ENCODE assay signal across 8 cellular contexts in genomic region chr7:128425851-128426250, GRCh38. TPM values are rescaled to one million over a fixed set of nuclear protein-coding genes. Genes with fewer than 3 reads are reported as not detected.
DNase-seq lines count a peak whose midpoint lies in the region; ATAC-seq and TF ChIP-seq lines count a peak whose summit lies in the region.

No MANE protein-coding gene starts in this region.

- H3K27me3 Mint-ChIP-seq in activated CD4-positive, alpha-beta T cell treated with anti-CD3 and anti-CD28 coated beads, Interleukin-2, amount 10 ng/mL, durations not matched to agents 7 days and 5 days: peaks cover 7% of the 10 kb centered on the region
- H3K27me3 Mint-ChIP-seq in memory B cell: peaks cover 3% of the 10 kb centered on the region

- peak; percentile 47 for DNase-seq in A172 (ENCODE audit: low spot score)
- DNase-seq in GM13977 (ENCODE audit: low spot score): peak; percentile 67
- DNase-seq in NCI-H345 treated with DMSO at 0.1 percent for 48 hours (lab: John Stamatoyannopoulos, UW; ENCODE audit: unreplicated experiment): peak; percentile 24
- DNase-seq in activated CD4-positive, alpha-beta T cell treated with anti-CD3 and anti-CD28 coated beads, Interleukin-2, amount 10 ng/mL, durations not matched to agents 7 days and 5 days: peak; percentile 84
- peak in 8 of 10 donors; percentile 28 to 85 (median 72) for DNase-seq in dorsolateral prefrontal cortex
- DNase-seq in memory B cell (ENCODE audit: low spot score in 2 of 2): peak; percentile 60 to 76
- peak; percentile 43 to 82 for DNase-seq in stimulated activated CD8-positive, alpha-beta memory T cell treated with anti-CD3 and anti-CD28 coated beads, Interleukin-4, amount 100 ng/mL, for 4 hours (ENCODE audit: low read depth in 2 of 2, low spot score in 1 of 2)

- CTCF ChIA-PET in activated CD4-positive, alpha-beta T cell treated with anti-CD3 and anti-CD28 coated beads, Interleukin-2, amount 10 ng/mL, durations not matched to agents 7 days and 5 days (lab: Charles Lee): interaction anchor here (0.7 to 10.0 kb wide), 15 partner anchors 10 to 78 kb away, joined by 3 to 116 read pairs (median 11); partner anchors contain the start of genes HILPDA and IMPDH1

- intact Hi-C loops in dorsolateral prefrontal cortex (cut with DNase I): loop anchor here (1.0 to 2.0 kb wide), 2 partner anchors 28 to 31 kb away; no protein-coding TSS in a partner anchor

- in situ Hi-C loops in GM13977 (cut with MboI; ENCODE audit: low pct_unique_long_range_greater_than_20kb, low sequenced_read_pairs, unreplicated experiment): no loop called here

- H3K4me3 ChIP-seq in dorsolateral prefrontal cortex: no peak overlapping the region

- H3K9me3 Mint-ChIP-seq in activated CD4-positive, alpha-beta T cell treated with anti-CD3 and anti-CD28 coated beads, Interleukin-2, amount 10 ng/mL, durations not matched to agents 7 days and 5 days: no peaks in the 10 kb centered on the region
- no peaks in the 10 kb centered on the region for H3K9me3 Mint-ChIP-seq in memory B cell

- H3K27ac ChIP-seq in dorsolateral prefrontal cortex: no peak overlapping the region

- ATAC-seq in memory B cell (ENCODE audit: low read depth) (peak; percentile 75), HG03097 (IDR thresholded peaks at IDR 0.05; ENCODE audit: low FRiP score, unreplicated experiment) (no peak)

- no peaks in the 10 kb centered on the region for H3K27me3 ChIP-seq in dorsolateral prefrontal cortex

- POLR2A ChIA-PET in activated CD4-positive, alpha-beta T cell treated with anti-CD3 and anti-CD28 coated beads, Interleukin-2, amount 10 ng/mL, durations not matched to agents 7 days and 5 days (lab: Charles Lee): no interaction called here

- TF ChIP-seq CTCF in GM13977 (IDR thresholded peaks at IDR 0.05; ENCODE audit: extremely low read depth, insufficient read depth, missing control alignments) (peak; percentile 90), dorsolateral prefrontal cortex (IDR thresholded peaks at IDR 0.05 in 54 of 56, conservative IDR thresholded peaks at IDR 0.05 in 2 of 56; ENCODE audit: low read depth in 1 of 56, partially characterized antibody in 56 of 56) (peak; percentile 64 to 96 (median 90))

- no peaks in the 10 kb centered on the region for H3K36me3 Mint-ChIP-seq in activated CD4-positive, alpha-beta T cell treated with anti-CD3 and anti-CD28 coated beads, Interleukin-2, amount 10 ng/mL, durations not matched to agents 7 days and 5 days (ENCODE audit: low read depth)
- no peaks in the 10 kb centered on the region for H3K36me3 Mint-ChIP-seq in memory B cell

- peaks cover 4% of the 10 kb centered on the region for H3K4me1 Mint-ChIP-seq in activated CD4-positive, alpha-beta T cell treated with anti-CD3 and anti-CD28 coated beads, Interleukin-2, amount 10 ng/mL, durations not matched to agents 7 days and 5 days
- H3K4me1 Mint-ChIP-seq in memory B cell: no peaks in the 10 kb centered on the region

- H3K27ac Mint-ChIP-seq in activated CD4-positive, alpha-beta T cell treated with anti-CD3 and anti-CD28 coated beads, Interleukin-2, amount 10 ng/mL, durations not matched to agents 7 days and 5 days: no peak overlapping the region
- no peak overlapping the region for H3K27ac Mint-ChIP-seq in memory B cell

- H3K4me3 Mint-ChIP-seq in activated CD4-positive, alpha-beta T cell treated with anti-CD3 and anti-CD28 coated beads, Interleukin-2, amount 10 ng/mL, durations not matched to agents 7 days and 5 days: no peak overlapping the region
- no peak overlapping the region for H3K4me3 Mint-ChIP-seq in memory B cell

RNA-seq across cellular contexts. Expression of gene IMPDH1, which starts 16.1 kb away (rescaled TPM):
- 77.8 and 78.1 TPM in 2 replicates for total RNA-seq in A172 (2014; rRNA removed; shearing (Covaris generic))
- total RNA-seq in activated CD4-positive, alpha-beta T cell treated with anti-CD3 and anti-CD28 coated beads, Interleukin-2, amount 10 ng/mL, durations not matched to agents 7 days and 5 days: 10 to 100 TPM; 70.4 to 72.3 TPM
- total RNA-seq in dorsolateral prefrontal cortex: 10 to 100 TPM; 18.1 to 58.7 (median 39.5) TPM

RNA-seq across cellular contexts. Expression of gene HILPDA, which starts 29.8 kb away (rescaled TPM):
- total RNA-seq in A172 (2014; rRNA removed; shearing (Covaris generic)): 9.3 and 18.2 TPM in 2 replicates
- 10 to 100 TPM; 10.8 to 11.9 TPM for total RNA-seq in activated CD4-positive, alpha-beta T cell treated with anti-CD3 and anti-CD28 coated beads, Interleukin-2, amount 10 ng/mL, durations not matched to agents 7 days and 5 days
- 100 to 1,000 TPM in 10 of 120 experiments, 10 to 100 TPM in 108, 1 to 10 TPM in 2; 8.6 to 287 (median 24.8) TPM for total RNA-seq in dorsolateral prefrontal cortex

RNA-seq across cellular contexts. Expression of gene METTL2B, which starts 50.7 kb away (rescaled TPM):
- total RNA-seq in A172 (2014; rRNA removed; shearing (Covaris generic)): 37.6 and 46.4 TPM in 2 replicates
- total RNA-seq in activated CD4-positive, alpha-beta T cell treated with anti-CD3 and anti-CD28 coated beads, Interleukin-2, amount 10 ng/mL, durations not matched to agents 7 days and 5 days: 10 to 100 TPM; 24.7 to 27.3 TPM
- 10 to 100 TPM; 19.8 to 45.2 (median 29.5) TPM for total RNA-seq in dorsolateral prefrontal cortex

Comparison
In these comparisons a context has a peak if more than half of its experiments do, and no peak if none do; other contexts are left out.
1. DNase-seq: peak in every context shown above with its lines; median percentile 84 in activated CD4-positive, alpha-beta T cell treated with anti-CD3 and anti-CD28 coated beads, Interleukin-2, amount 10 ng/mL, durations not matched to agents 7 days and 5 days; 72 in dorsolateral prefrontal cortex; 68 in memory B cell; 67 in GM13977; 62 in stimulated activated CD8-positive, alpha-beta memory T cell treated with anti-CD3 and anti-CD28 coated beads, Interleukin-4, amount 100 ng/mL, for 4 hours; 47 in A172; 24 in NCI-H345 treated with DMSO at 0.1 percent for 48 hours.